1 cellular context compared by ENCODE assay signal in the genomic region with DNA sequence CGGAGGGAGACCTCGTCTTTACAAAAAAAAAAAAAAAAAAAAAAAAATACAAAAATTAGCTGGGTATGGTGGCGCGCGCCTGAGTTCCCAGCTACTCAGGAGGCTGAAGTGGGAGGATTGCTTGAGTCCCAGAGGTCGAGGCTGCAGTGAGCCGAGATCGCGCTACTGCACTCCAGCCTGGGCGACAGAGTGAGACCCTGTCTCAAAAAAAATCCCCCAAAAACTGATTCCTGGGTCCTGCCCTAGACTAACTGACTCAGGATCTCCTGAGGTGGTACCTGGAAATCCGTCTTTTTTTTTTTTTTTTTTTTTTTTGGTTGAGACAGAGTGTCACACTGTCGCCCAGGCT.
TF ChIP-seq lines count a peak whose summit lies in the region.

No MANE protein-coding gene starts in this region.

TF ChIP-seq in HEK293, 187 proteins besides CTCF, POLR2A, EP300 and RAD21 (continued from another document):
- TF ChIP-seq ZBTB11 (tag by site-specific recombination; conservative IDR thresholded peaks at IDR 0.05; ENCODE audit: low read depth): 0 out of 2 replicates have a peak, but pooled peaks have one; percentile 2
TF ChIP-seq in HEK293: peak in this region for 2; not testable (repeated sequence) for 185.
